ENCODE assay signal across 1 cellular context in the genomic region with DNA sequence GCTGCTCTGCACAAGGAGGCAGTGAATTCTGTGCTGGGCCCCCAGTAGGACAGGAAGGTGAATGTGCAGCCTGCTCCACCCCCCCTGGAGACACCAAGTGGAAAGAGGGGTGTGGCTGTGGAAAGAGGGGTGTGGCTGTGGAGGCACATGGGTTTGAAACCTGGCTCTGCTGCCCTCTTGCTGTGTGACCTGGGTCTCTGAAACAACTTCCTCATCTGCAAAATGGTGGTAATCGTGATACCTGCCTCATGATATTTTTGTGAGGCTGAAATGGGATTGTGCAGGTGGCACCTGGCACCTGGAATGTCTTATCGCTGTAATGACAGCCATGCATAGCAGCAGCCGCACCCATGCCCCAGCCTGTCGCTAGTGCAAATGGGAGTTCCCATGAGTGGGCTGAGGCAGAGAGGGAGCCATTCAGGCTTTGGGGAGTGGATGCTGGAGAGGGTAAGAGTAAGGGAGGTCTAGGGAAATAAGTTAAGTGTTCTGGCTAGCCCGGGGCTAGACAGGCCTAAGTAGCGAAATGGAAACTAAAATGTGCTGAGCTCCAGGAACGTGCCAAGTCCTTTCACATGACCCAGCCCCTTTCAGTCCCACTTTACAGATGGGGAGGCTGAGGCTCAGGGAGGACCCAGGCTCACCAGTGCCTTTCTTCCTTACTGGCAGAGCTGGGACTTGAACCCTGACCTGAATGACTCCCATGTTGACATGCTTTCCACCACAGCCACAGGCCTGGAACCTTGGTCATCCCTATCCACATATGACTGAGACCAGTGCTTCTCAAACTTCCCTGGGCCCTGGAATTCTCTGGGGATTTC.
TF ChIP-seq lines count a peak whose summit lies in the region.

No MANE protein-coding gene starts in this region.

TF ChIP-seq in GM12878, 131 proteins besides CTCF, POLR2A, EP300 and RAD21:
- TF ChIP-seq TBL1XR1 (IDR thresholded peaks at IDR 0.05; ENCODE audit: low read depth, low read length): no peak
- TF ChIP-seq GABPA (IDR thresholded peaks at IDR 0.05; ENCODE audit: low read depth): no peak
- TF ChIP-seq SMARCA5 (IDR thresholded peaks at IDR 0.05): no peak
- TF ChIP-seq IKZF1 (conservative IDR thresholded peaks at IDR 0.05): no peak
- no peak for TF ChIP-seq FOS (IDR thresholded peaks at IDR 0.05; ENCODE audit: borderline replicate concordance, extremely low read depth, insufficient read length)
- TF ChIP-seq ZSCAN29 (IDR thresholded peaks at IDR 0.05): no peak
- no peak for TF ChIP-seq SMAD5 (IDR thresholded peaks at IDR 0.05; ENCODE audit: low read depth)
- no peak for TF ChIP-seq ZNF384 (IDR thresholded peaks at IDR 0.05; ENCODE audit: borderline replicate concordance, low read depth, low read length)
- no peak for TF ChIP-seq ZNF622 (IDR thresholded peaks at IDR 0.05)
- TF ChIP-seq POLR2AphosphoS5 (IDR thresholded peaks at IDR 0.05; ENCODE audit: low read length): no peak
- no peak for TF ChIP-seq IKZF2 (IDR thresholded peaks at IDR 0.05)
- no peak for TF ChIP-seq MXI1 (IDR thresholded peaks at IDR 0.05; ENCODE audit: low read depth, low read length)
- TF ChIP-seq SRF (IDR thresholded peaks at IDR 0.05; ENCODE audit: low read depth in 2 of 2, low read length in 2 of 2): no peak
- no peak for TF ChIP-seq MTA3 (IDR thresholded peaks at IDR 0.05; ENCODE audit: borderline replicate concordance, low read length)
- TF ChIP-seq, protein P1, sequence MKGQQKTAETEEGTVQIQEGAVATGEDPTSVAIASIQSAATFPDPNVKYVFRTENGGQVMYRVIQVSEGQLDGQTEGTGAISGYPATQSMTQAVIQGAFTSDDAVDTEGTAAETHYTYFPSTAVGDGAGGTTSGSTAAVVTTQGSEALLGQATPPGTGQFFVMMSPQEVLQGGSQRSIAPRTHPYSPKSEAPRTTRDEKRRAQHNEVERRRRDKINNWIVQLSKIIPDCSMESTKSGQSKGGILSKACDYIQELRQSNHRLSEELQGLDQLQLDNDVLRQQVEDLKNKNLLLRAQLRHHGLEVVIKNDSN (IDR thresholded peaks at IDR 0.05; ENCODE audit: borderline replicate concordance, extremely low read length, insufficient read depth, low read depth, low read length): no peak
- TF ChIP-seq HDGF (IDR thresholded peaks at IDR 0.05): no peak
- no peak for TF ChIP-seq HCFC1 (IDR thresholded peaks at IDR 0.05; ENCODE audit: low read length)
- TF ChIP-seq NR2F1 (conservative IDR thresholded peaks at IDR 0.05): no peak
- TF ChIP-seq, protein P2, sequence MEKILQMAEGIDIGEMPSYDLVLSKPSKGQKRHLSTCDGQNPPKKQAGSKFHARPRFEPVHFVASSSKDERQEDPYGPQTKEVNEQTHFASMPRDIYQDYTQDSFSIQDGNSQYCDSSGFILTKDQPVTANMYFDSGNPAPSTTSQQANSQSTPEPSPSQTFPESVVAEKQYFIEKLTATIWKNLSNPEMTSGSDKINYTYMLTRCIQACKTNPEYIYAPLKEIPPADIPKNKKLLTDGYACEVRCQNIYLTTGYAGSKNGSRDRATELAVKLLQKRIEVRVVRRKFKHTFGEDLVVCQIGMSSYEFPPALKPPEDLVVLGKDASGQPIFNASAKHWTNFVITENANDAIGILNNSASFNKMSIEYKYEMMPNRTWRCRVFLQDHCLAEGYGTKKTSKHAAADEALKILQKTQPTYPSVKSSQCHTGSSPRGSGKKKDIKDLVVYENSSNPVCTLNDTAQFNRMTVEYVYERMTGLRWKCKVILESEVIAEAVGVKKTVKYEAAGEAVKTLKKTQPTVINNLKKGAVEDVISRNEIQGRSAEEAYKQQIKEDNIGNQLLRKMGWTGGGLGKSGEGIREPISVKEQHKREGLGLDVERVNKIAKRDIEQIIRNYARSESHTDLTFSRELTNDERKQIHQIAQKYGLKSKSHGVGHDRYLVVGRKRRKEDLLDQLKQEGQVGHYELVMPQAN (conservative IDR thresholded peaks at IDR 0.05): no peak
- TF ChIP-seq MYC (IDR thresholded peaks at IDR 0.05; ENCODE audit: insufficient read depth, insufficient read length, insufficient replicate concordance, low read length, severe bottlenecking): no peak
